In the genomic region with DNA sequence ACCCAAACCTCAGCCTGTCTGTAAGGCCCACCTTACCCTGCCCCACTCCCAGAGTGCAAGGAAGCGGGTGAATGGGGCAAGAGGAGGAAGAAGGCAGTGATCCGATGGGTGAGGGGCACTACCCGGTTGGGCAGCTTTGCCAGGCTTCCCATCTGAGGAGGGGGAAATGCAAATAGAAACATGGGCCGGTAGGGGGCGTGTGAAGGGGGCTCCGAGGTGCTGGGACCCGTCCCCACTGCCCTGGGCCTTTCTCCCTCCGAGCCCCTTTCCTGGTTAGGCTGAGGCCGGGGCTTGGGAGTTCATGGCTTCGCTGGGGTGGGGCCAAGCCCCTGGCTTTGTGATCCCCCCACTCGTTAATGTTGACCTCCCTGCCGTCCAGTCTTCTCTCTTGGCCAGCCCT, we compare ENCODE assay signal across 21 cellular contexts. TPM values are rescaled to one million over a fixed set of nuclear protein-coding genes. Genes with fewer than 3 reads are reported as not detected.
DNase-seq lines count a peak whose midpoint lies in the region; ATAC-seq and TF ChIP-seq lines count a peak whose summit lies in the region.
"Had no signal": no experiment of that assay in that cellular context is flagged by ENCODE, and none has a peak within 500 bp of the region (broad histone marks: within the 10 kb centered on the region; RNA-seq: fewer than 3 reads in every experiment).

No MANE protein-coding gene starts in this region.

- no peaks in the 10 kb centered on the region for H3K79me2 ChIP-seq in neural progenitor cell (ENCODE audit: low read depth)

- H3K9ac ChIP-seq in neural progenitor cell, result no peak overlapping the region

- CTCF ChIA-PET in activated CD8-positive, alpha-beta memory T cell treated with anti-CD3 and anti-CD28 coated beads, Interleukin-2, amount 10 ng/mL, durations not matched to agents 7 days and 5 days (lab: Charles Lee), result interaction anchor here (2.1 kb wide), 1 partner anchor 104 kb away, joined by 5 read pairs; no protein-coding TSS in a partner anchor
- CTCF ChIA-PET in WTC11 (lab: Charles Lee), result interaction anchor here (0.6 to 2.4 kb wide), 19 partner anchors 9 to 204 kb away, joined by 3 to 13 read pairs (median 5); no protein-coding TSS in a partner anchor

- H3K27ac Mint-ChIP-seq in activated CD8-positive, alpha-beta memory T cell treated with anti-CD3 and anti-CD28 coated beads, Interleukin-2, amount 10 ng/mL, durations not matched to agents 7 days and 5 days, result no peak overlapping the region
- H3K27ac Mint-ChIP-seq in WTC11, result no peak overlapping the region
- no peak overlapping the region for H3K27ac Mint-ChIP-seq in neural progenitor cell
- H3K27ac Mint-ChIP-seq: CD4-positive, alpha-beta T cell had no signal

- no peak overlapping the region for H2AFZ ChIP-seq in neural progenitor cell (replicated peaks)

- no peaks in the 10 kb centered on the region for H3F3A ChIP-seq in neural progenitor cell (ENCODE audit: low read depth)

- no peak overlapping the region for H3K4me3 ChIP-seq in fibroblast of the aortic adventitia (ENCODE audit: low read depth, low read length)
- no peak overlapping the region for H3K4me3 ChIP-seq in neural progenitor cell

- no peaks in the 10 kb centered on the region for H3K36me3 Mint-ChIP-seq in activated CD8-positive, alpha-beta memory T cell treated with anti-CD3 and anti-CD28 coated beads, Interleukin-2, amount 10 ng/mL, durations not matched to agents 7 days and 5 days
- no peaks in the 10 kb centered on the region for H3K36me3 Mint-ChIP-seq in WTC11
- H3K36me3 Mint-ChIP-seq in neural progenitor cell, result peaks cover 5% of the 10 kb centered on the region

- peak; percentile 27 for DNase-seq in activated CD8-positive, alpha-beta memory T cell treated with anti-CD3 and anti-CD28 coated beads, Interleukin-2, amount 10 ng/mL, durations not matched to agents 7 days and 5 days
- DNase-seq in activated CD8-positive, alpha-beta memory T cell treated with anti-CD3 and anti-CD28 coated beads, Interleukin-2, amount 50 U/mL, for 4 hours, result no peak
- DNase-seq in WTC11 (ENCODE audit: low spot score), result peak; percentile 64
- DNase-seq in fibroblast of the aortic adventitia (ENCODE audit: low read depth), result no peak
- peak; percentile 58 for DNase-seq in neural progenitor cell (ENCODE audit: low spot score)
- no peak for DNase-seq in NCI-H345 (lab: John Stamatoyannopoulos, UW)
- DNase-seq: Caco-2; CD4-positive, alpha-beta T cell; GDM1; KBM-7; NCI-H1105; NCI-H2081; NCI-H2171 treated with DMSO at 0.1 percent for 48 hours; NCI-H510A treated with DMSO at 0.1 percent for 48 hours; NCI-H774 had no signal

- H3K9me3 ChIP-seq in neural progenitor cell (ENCODE audit: low read depth), result no peaks in the 10 kb centered on the region
- H3K9me3 ChIP-seq: Caco-2 had no signal

- H3K36me3 ChIP-seq in neural progenitor cell, result no peaks in the 10 kb centered on the region

- H4K20me1 ChIP-seq in neural progenitor cell (ENCODE audit: low read depth), result peaks cover 3% of the 10 kb centered on the region

- POLR2A ChIA-PET in WTC11 (lab: Charles Lee), result no interaction called here

- H3K4me1 Mint-ChIP-seq in activated CD8-positive, alpha-beta memory T cell treated with anti-CD3 and anti-CD28 coated beads, Interleukin-2, amount 10 ng/mL, durations not matched to agents 7 days and 5 days, result no peaks in the 10 kb centered on the region
- H3K4me1 Mint-ChIP-seq in WTC11 (no peaks in the 10 kb centered on the region), neural progenitor cell (no peaks in the 10 kb centered on the region)

- no peak overlapping the region for H3K4me2 ChIP-seq in neural progenitor cell

- no peaks in the 10 kb centered on the region for H3K27me3 ChIP-seq in neural progenitor cell

- no peak for ATAC-seq in activated CD8-positive, alpha-beta memory T cell treated with anti-CD3 and anti-CD28 coated beads, Interleukin-2, amount 10 ng/mL, durations not matched to agents 7 days and 5 days
- ATAC-seq in WTC11 (peak; percentile 81), GM21576 (IDR thresholded peaks at IDR 0.05; ENCODE audit: unreplicated experiment) (no peak), HG02938 (IDR thresholded peaks at IDR 0.05; ENCODE audit: unreplicated experiment) (no peak)
- ATAC-seq: HepG2, Right ventricle myocardium inferior had no signal

- no peaks in the 10 kb centered on the region for H3K4me1 ChIP-seq in neural progenitor cell
- H3K4me1 ChIP-seq: Caco-2 had no signal

- TF ChIP-seq CTCF in WTC11 (IDR thresholded peaks at IDR 0.05), result peak; percentile 53; the same call in 1 of the 2 replicates
- peak; percentile 1 for TF ChIP-seq CTCF in fibroblast of the aortic adventitia (IDR thresholded peaks at IDR 0.05; ENCODE audit: insufficient read depth, low read length)
- peak; percentile 55 for TF ChIP-seq CTCF in neural progenitor cell (IDR thresholded peaks at IDR 0.05)

- H3K27me3 Mint-ChIP-seq in activated CD8-positive, alpha-beta memory T cell treated with anti-CD3 and anti-CD28 coated beads, Interleukin-2, amount 10 ng/mL, durations not matched to agents 7 days and 5 days, result no peaks in the 10 kb centered on the region
- H3K27me3 Mint-ChIP-seq in WTC11 (ENCODE audit: low read depth), result no peaks in the 10 kb centered on the region
- H3K27me3 Mint-ChIP-seq in neural progenitor cell (ENCODE audit: insufficient read depth, low read depth), result no peaks in the 10 kb centered on the region
- H3K27me3 Mint-ChIP-seq: CD4-positive, alpha-beta T cell had no signal

- no peaks in the 10 kb centered on the region for H3K9me3 Mint-ChIP-seq in activated CD8-positive, alpha-beta memory T cell treated with anti-CD3 and anti-CD28 coated beads, Interleukin-2, amount 10 ng/mL, durations not matched to agents 7 days and 5 days (ENCODE audit: low read depth)
- H3K9me3 Mint-ChIP-seq in WTC11, result no peaks in the 10 kb centered on the region
- no peaks in the 10 kb centered on the region for H3K9me3 Mint-ChIP-seq in neural progenitor cell
- H3K9me3 Mint-ChIP-seq: CD4-positive, alpha-beta T cell had no signal

- H3K4me3 Mint-ChIP-seq in activated CD8-positive, alpha-beta memory T cell treated with anti-CD3 and anti-CD28 coated beads, Interleukin-2, amount 10 ng/mL, durations not matched to agents 7 days and 5 days, result no peak overlapping the region
- H3K4me3 Mint-ChIP-seq in WTC11, result no peak overlapping the region
- no peak overlapping the region for H3K4me3 Mint-ChIP-seq in neural progenitor cell
- H3K4me3 Mint-ChIP-seq: CD4-positive, alpha-beta T cell had no signal

- no peak overlapping the region for H3K27ac ChIP-seq in neural progenitor cell
- H3K27ac ChIP-seq: 22Rv1 had no signal

TF ChIP-seq in WTC11, 78 proteins besides CTCF, POLR2A, EP300 and RAD21 (continues in another document):
- TF ChIP-seq TP53 (CRISPR knock-in tag; IDR thresholded peaks at IDR 0.05) (no peak), ZNF281 (CRISPR knock-in tag; IDR thresholded peaks at IDR 0.05) (no peak), NFYB (CRISPR knock-in tag; conservative IDR thresholded peaks at IDR 0.05; ENCODE audit: low read depth) (no peak), MXD4 (CRISPR knock-in tag; IDR thresholded peaks at IDR 0.05; ENCODE audit: borderline replicate concordance) (no peak), ZNF317 (CRISPR knock-in tag; IDR thresholded peaks at IDR 0.05; ENCODE audit: borderline replicate concordance, low read depth) (no peak), CREM (CRISPR knock-in tag; IDR thresholded peaks at IDR 0.05) (no peak), JUN (CRISPR knock-in tag; IDR thresholded peaks at IDR 0.05) (no peak), PRRX2 (CRISPR knock-in tag; IDR thresholded peaks at IDR 0.05) (no peak)
- TF ChIP-seq, protein P1, sequence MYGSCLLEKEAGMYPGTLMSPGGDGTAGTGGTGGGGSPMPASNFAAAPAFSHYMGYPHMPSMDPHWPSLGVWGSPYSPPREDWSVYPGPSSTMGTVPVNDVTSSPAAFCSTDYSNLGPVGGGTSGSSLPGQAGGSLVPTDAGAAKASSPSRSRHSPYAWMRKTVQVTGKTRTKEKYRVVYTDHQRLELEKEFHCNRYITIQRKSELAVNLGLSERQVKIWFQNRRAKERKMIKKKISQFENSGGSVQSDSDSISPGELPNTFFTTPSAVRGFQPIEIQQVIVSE (CRISPR knock-in tag; IDR thresholded peaks at IDR 0.05; ENCODE audit: borderline replicate concordance), result no peak

RNA-seq across cellular contexts. Expression of gene MYORG, which starts 23.6 kb away (rescaled TPM):
- total RNA-seq in activated CD8-positive, alpha-beta memory T cell treated with anti-CD3 and anti-CD28 coated beads, Interleukin-2, amount 10 ng/mL, durations not matched to agents 7 days and 5 days, result 1 to 10 TPM; 3.7 to 4.2 TPM
- 9.3 to 18.9 TPM (median 9.7 TPM) in 3 replicates for total RNA-seq in WTC11 (2021)
- total RNA-seq in fibroblast of the aortic adventitia (ENCODE audit: low replicate concordance), result 0.90 and 1.3 TPM in 2 replicates
- total RNA-seq in neural progenitor cell (ENCODE audit: low replicate concordance), result 0.03 and 0.04 TPM in 2 replicates

RNA-seq across cellular contexts. Expression of gene FAM219A, which starts 58.1 kb away (rescaled TPM):
- 10 to 100 TPM in 1 of 2 experiments, 1 to 10 TPM in 1; 7.9 to 13.8 TPM for total RNA-seq in activated CD8-positive, alpha-beta memory T cell treated with anti-CD3 and anti-CD28 coated beads, Interleukin-2, amount 10 ng/mL, durations not matched to agents 7 days and 5 days
- total RNA-seq in WTC11 (2021) (17.2 to 20.6 TPM (median 19.5 TPM) in 3 replicates), fibroblast of the aortic adventitia (ENCODE audit: low replicate concordance) (6.1 and 7.0 TPM in 2 replicates), neural progenitor cell (ENCODE audit: low replicate concordance) (4.2 and 6.5 TPM in 2 replicates)

RNA-seq across cellular contexts. Expression of gene DNAI1, which starts 58.3 kb away (rescaled TPM):
- total RNA-seq in activated CD8-positive, alpha-beta memory T cell treated with anti-CD3 and anti-CD28 coated beads, Interleukin-2, amount 10 ng/mL, durations not matched to agents 7 days and 5 days, result not detected
- total RNA-seq in WTC11 (2021) (1.5 to 2.1 TPM (median 1.6 TPM) in 3 replicates), fibroblast of the aortic adventitia (ENCODE audit: low replicate concordance) (1.1 TPM in 1 of 2 replicates, not detected in the other), neural progenitor cell (ENCODE audit: low replicate concordance) (0.52 and 1.3 TPM in 2 replicates)
- total RNA-seq: CD4-positive, alpha-beta T cell; Daoy; HepG2; Right ventricle myocardium inferior had no signal

Comparison
In these comparisons a context has a peak if more than half of its experiments do, and no peak if none do; other contexts are left out.
1. DNase-seq: peak in activated CD8-positive, alpha-beta memory T cell treated with anti-CD3 and anti-CD28 coated beads, Interleukin-2, amount 10 ng/mL, durations not matched to agents 7 days and 5 days (single experiment), WTC11 (single experiment) and neural progenitor cell (single experiment); none in activated CD8-positive, alpha-beta memory T cell treated with anti-CD3 and anti-CD28 coated beads, Interleukin-2, amount 50 U/mL, for 4 hours (single experiment), fibroblast of the aortic adventitia (single experiment) and NCI-H345 (single experiment).
2. CTCF ChIP-seq: peak in every context shown above with its lines; median percentile 55 in neural progenitor cell; 53 in WTC11; 1 in fibroblast of the aortic adventitia.